Comparison of ENCODE assay signal across 1 cellular context in genomic region chr1:226110249-226111108, GRCh38.
TF ChIP-seq lines count a peak whose summit lies in the region.

No MANE protein-coding gene starts in this region.

TF ChIP-seq in HEK293, 187 proteins besides CTCF, POLR2A, EP300 and RAD21 (continued from another document):
- TF ChIP-seq ZNF518A (tag by site-specific recombination; conservative IDR thresholded peaks at IDR 0.05; ENCODE audit: low read depth) (no peak), HOXD13 (CRISPR knock-in tag; IDR thresholded peaks at IDR 0.05; ENCODE audit: borderline replicate concordance) (no peak)
TF ChIP-seq in HEK293: peak in this region for 46.
